Comparison of ENCODE assay signal across 1 cellular context in genomic region chr1:69836961-69837636, GRCh38.
TF ChIP-seq lines count a peak whose summit lies in the region.

No MANE protein-coding gene starts in this region.

TF ChIP-seq in GM23338, 12 proteins besides CTCF, POLR2A, EP300 and RAD21 (continued from another document):
- TF ChIP-seq REST (IDR thresholded peaks at IDR 0.05; ENCODE audit: unreplicated experiment) (no peak), EZH2 (IDR thresholded peaks at IDR 0.05; ENCODE audit: low read depth, unreplicated experiment) (no peak), EZH2phosphoT487 (IDR thresholded peaks at IDR 0.05; ENCODE audit: unreplicated experiment) (no peak), NANOG (IDR thresholded peaks at IDR 0.05; ENCODE audit: borderline replicate concordance) (no peak), ZNF462 (CRISPR knock-in tag; IDR thresholded peaks at IDR 0.05) (no peak), ZNF331 (CRISPR knock-in tag; IDR thresholded peaks at IDR 0.05; ENCODE audit: low read depth) (no peak)
